ENCODE assay signal across 18 cellular contexts in the genomic region with DNA sequence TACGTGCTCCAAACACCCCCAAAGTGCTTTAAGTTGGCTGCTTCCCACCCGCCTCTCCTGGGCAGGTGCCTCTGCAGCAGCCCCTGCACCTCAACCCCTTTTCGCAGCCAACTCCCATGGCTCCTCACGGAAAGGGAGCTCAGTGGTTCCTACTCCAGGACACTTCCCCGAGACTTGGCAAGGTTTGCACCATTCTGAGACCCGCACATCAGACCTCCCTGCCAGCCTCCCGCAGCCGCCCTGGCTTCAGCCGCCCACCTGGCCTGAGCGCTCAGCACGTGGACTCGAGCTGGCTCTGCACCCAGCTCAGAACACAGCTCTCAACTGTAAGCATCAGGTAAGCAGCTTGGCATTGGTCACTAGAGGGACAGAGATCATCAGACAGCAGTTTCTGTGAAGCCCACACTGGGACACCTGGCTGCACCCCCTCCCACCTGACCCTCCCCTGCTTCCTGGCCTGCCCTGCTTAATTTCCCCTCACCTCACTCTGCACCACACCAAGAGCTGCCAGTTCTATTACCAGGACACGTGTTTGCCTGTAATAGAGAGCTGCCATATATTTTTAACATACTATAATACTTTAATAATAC.
"Had no signal": no experiment of that assay in that cellular context is flagged by ENCODE, and none has a peak within 500 bp of the region (broad histone marks: within the 10 kb centered on the region; RNA-seq: fewer than 3 reads in every experiment).

No MANE protein-coding gene starts in this region.

- H3K4me1 ChIP-seq: right atrium auricular region had no signal

- H3K27me3 ChIP-seq: heart right ventricle, ovary, right atrium auricular region, stomach, transverse colon had no signal

- ATAC-seq: heart right ventricle, left lobe of liver, natural killer cell had no signal

- H3K36me3 ChIP-seq: heart right ventricle, ovary, right atrium auricular region, stomach, thoracic aorta, transverse colon had no signal

- DNase-seq: effector CD4-positive, alpha-beta T cell; foreskin melanocyte; heart right ventricle; hypothalamus; islet precursor cell; mammary epithelial cell; natural killer cell; nucleus accumbens; ovary; small intestine; stimulated activated CD4-positive, alpha-beta T cell treated with anti-CD3 and anti-CD28 coated beads, Interleukin-12 subunit alpha, Interleukin-12 subunit beta, amount 100 ng/mL, for 4 hours; stimulated activated naive CD4-positive, alpha-beta T cell; stomach; transverse colon had no signal

- H3K4me3 ChIP-seq: coronary artery, heart right ventricle, ovary, right atrium auricular region, stomach, thoracic aorta, transverse colon had no signal

- H3K27ac ChIP-seq: coronary artery, heart right ventricle, ovary, right atrium auricular region, stomach, thoracic aorta, transverse colon had no signal

- H3K9me3 ChIP-seq: heart right ventricle, ovary, right atrium auricular region, stomach, thoracic aorta, transverse colon had no signal
